Comparison of ENCODE assay signal across 8 cellular contexts in genomic region chr6:141464490-141464889, GRCh38.
DNase-seq lines count a peak whose midpoint lies in the region; ATAC-seq lines count a peak whose summit lies in the region.

No MANE protein-coding gene starts in this region.

- peak in 4 of 6 experiments; percentile 1 to 19 (median 18) for DNase-seq in stimulated activated naive CD4-positive, alpha-beta T cell (lab: John Stamatoyannopoulos, UW)
- no peak for DNase-seq in stimulated activated naive CD4-positive, alpha-beta T cell treated with Interleukin-2 at 50 U/mL for 16 hours (lab: John Stamatoyannopoulos, UW)
- peak; percentile 84 for DNase-seq in NCI-H510A treated with DMSO at 0.1 percent for 48 hours (lab: John Stamatoyannopoulos, UW)
- DNase-seq in glomerular visceral epithelial cell (ENCODE audit: extremely low spot score): peak; percentile 66
- DNase-seq in stimulated activated CD4-positive, alpha-beta T cell treated with anti-CD3 and anti-CD28 coated beads, Interleukin-2, amount 100 ng/mL, for 48 hours: no peak
- DNase-seq in activated effector memory CD4-positive, alpha-beta T cell treated with Interleukin-2 at 50 U/mL for 16 hours: no peak
- no peak for DNase-seq in stimulated activated CD4-positive, alpha-beta T cell treated with anti-CD3 and anti-CD28 coated beads, Interleukin-4, amount 100 ng/mL, for 24 hours

- peak; percentile 68 for ATAC-seq in HG03139 (IDR thresholded peaks at IDR 0.05; ENCODE audit: unreplicated experiment)

Comparison
In these comparisons a context has a peak if more than half of its experiments do, and no peak if none do; other contexts are left out.
1. DNase-seq: peak in stimulated activated naive CD4-positive, alpha-beta T cell (4 of 6), NCI-H510A treated with DMSO at 0.1 percent for 48 hours (single experiment) and glomerular visceral epithelial cell (single experiment); none in stimulated activated naive CD4-positive, alpha-beta T cell treated with Interleukin-2 at 50 U/mL for 16 hours (single experiment), stimulated activated CD4-positive, alpha-beta T cell treated with anti-CD3 and anti-CD28 coated beads, Interleukin-2, amount 100 ng/mL, for 48 hours (0 of 2), activated effector memory CD4-positive, alpha-beta T cell treated with Interleukin-2 at 50 U/mL for 16 hours (single experiment) and stimulated activated CD4-positive, alpha-beta T cell treated with anti-CD3 and anti-CD28 coated beads, Interleukin-4, amount 100 ng/mL, for 24 hours (single experiment).